In genomic region chr13:93336733-93337132, GRCh38 we compare ENCODE assay signal across 28 cellular contexts.
"Had no signal": no experiment of that assay in that cellular context is flagged by ENCODE, and none has a peak within 500 bp of the region (broad histone marks: within the 10 kb centered on the region; RNA-seq: fewer than 3 reads in every experiment).

No MANE protein-coding gene starts in this region.

- H3K9me3 Mint-ChIP-seq: stimulated activated effector memory CD8-positive, alpha-beta T cell treated with anti-CD3 and anti-CD28 coated beads, Interleukin-12 subunit alpha, Interleukin-12 subunit beta, amount 100 ng/mL, for 72 hours had no signal

- H3K4me3 Mint-ChIP-seq: naive thymus-derived CD4-positive, alpha-beta T cell; natural killer cell treated with Interleukin-12 subunit alpha and Interleukin-12 subunit beta and Interleukin-15 and Interleukin-18, amount 100 ng/mL, for 72 hours; neural crest cell; stimulated activated effector memory CD8-positive, alpha-beta T cell treated with anti-CD3 and anti-CD28 coated beads, Interleukin-12 subunit alpha, Interleukin-12 subunit beta, amount 100 ng/mL, for 72 hours; stimulated activated naive CD8-positive, alpha-beta T cell treated with anti-CD3 and anti-CD28 coated beads, Interleukin-15, Interleukin-2, amounts not matched to agents 100 ng/mL and 50 ng/mL, for 24 hours had no signal

- H3K27ac ChIP-seq: hepatocyte, left ventricle myocardium inferior, pancreas, psoas muscle, right atrium auricular region, right lobe of liver, suprapubic skin, thoracic aorta, tibial artery, upper lobe of right lung, uterus had no signal

- ATAC-seq: mucosa of descending colon; naive thymus-derived CD4-positive, alpha-beta T cell; natural killer cell treated with Interleukin-12 subunit alpha and Interleukin-12 subunit beta and Interleukin-15 and Interleukin-18, amount 100 ng/mL, for 72 hours; pancreas; psoas muscle; right lobe of liver; stimulated activated effector memory CD8-positive, alpha-beta T cell treated with anti-CD3 and anti-CD28 coated beads, Interleukin-12 subunit alpha, Interleukin-12 subunit beta, amount 100 ng/mL, for 72 hours; upper lobe of right lung had no signal

- DNase-seq: islet precursor cell; left ventricle myocardium inferior; mesendoderm; midbrain; mucosa of descending colon; naive thymus-derived CD4-positive, alpha-beta T cell; nucleus accumbens; pancreas; psoas muscle; right lobe of liver; stimulated activated CD4-positive, alpha-beta T cell treated with anti-CD3 and anti-CD28 coated beads, Interleukin-12 subunit alpha, Interleukin-12 subunit beta, amount 100 ng/mL, for 4 hours; stimulated activated CD4-positive, alpha-beta T cell treated with anti-CD3 and anti-CD28 coated beads, Interleukin-15, amount 100 ng/mL, for 24 hours; stimulated activated CD4-positive, alpha-beta T cell treated with anti-CD3 and anti-CD28 coated beads, Interleukin-2, amount 100 ng/mL, for 24 hours; stimulated activated CD4-positive, alpha-beta T cell treated with anti-CD3 and anti-CD28 coated beads, Interleukin-4, amount 100 ng/mL, for 1 hour; stimulated activated naive CD4-positive, alpha-beta T cell; tibial artery; trophoblast cell; upper lobe of right lung; uterus had no signal

- H3K4me3 ChIP-seq: hepatocyte, left ventricle myocardium inferior, lung, mucosa of descending colon, pancreas, psoas muscle, right atrium auricular region, right lobe of liver, suprapubic skin, thoracic aorta, tibial artery, upper lobe of right lung, uterus had no signal

- H3K36me3 Mint-ChIP-seq: naive thymus-derived CD4-positive, alpha-beta T cell; natural killer cell treated with Interleukin-12 subunit alpha and Interleukin-12 subunit beta and Interleukin-15 and Interleukin-18, amount 100 ng/mL, for 72 hours; stimulated activated effector memory CD8-positive, alpha-beta T cell treated with anti-CD3 and anti-CD28 coated beads, Interleukin-12 subunit alpha, Interleukin-12 subunit beta, amount 100 ng/mL, for 72 hours had no signal

- H3K27ac Mint-ChIP-seq: naive thymus-derived CD4-positive, alpha-beta T cell; natural killer cell treated with Interleukin-12 subunit alpha and Interleukin-12 subunit beta and Interleukin-15 and Interleukin-18, amount 100 ng/mL, for 72 hours; stimulated activated effector memory CD8-positive, alpha-beta T cell treated with anti-CD3 and anti-CD28 coated beads, Interleukin-12 subunit alpha, Interleukin-12 subunit beta, amount 100 ng/mL, for 72 hours; stimulated activated naive CD8-positive, alpha-beta T cell treated with anti-CD3 and anti-CD28 coated beads, Interleukin-15, Interleukin-2, amounts not matched to agents 100 ng/mL and 50 ng/mL, for 24 hours had no signal

- H3K36me3 ChIP-seq: left ventricle myocardium inferior, pancreas, right atrium auricular region, right lobe of liver, suprapubic skin, thoracic aorta, tibial artery, upper lobe of right lung, uterus had no signal

- H3K27me3 Mint-ChIP-seq: naive thymus-derived CD4-positive, alpha-beta T cell; natural killer cell treated with Interleukin-12 subunit alpha and Interleukin-12 subunit beta and Interleukin-15 and Interleukin-18, amount 100 ng/mL, for 72 hours had no signal

- H3K27me3 ChIP-seq: hepatocyte, pancreas, right atrium auricular region, right lobe of liver, suprapubic skin, tibial artery, upper lobe of right lung, uterus had no signal

- H3K4me1 Mint-ChIP-seq: naive thymus-derived CD4-positive, alpha-beta T cell; stimulated activated effector memory CD8-positive, alpha-beta T cell treated with anti-CD3 and anti-CD28 coated beads, Interleukin-12 subunit alpha, Interleukin-12 subunit beta, amount 100 ng/mL, for 72 hours had no signal

- H3K9me3 ChIP-seq: mucosa of descending colon, pancreas, right atrium auricular region, right lobe of liver, thoracic aorta, tibial artery, upper lobe of right lung, uterus had no signal

- H3K4me1 ChIP-seq: left ventricle myocardium inferior, pancreas, psoas muscle, right atrium auricular region, right lobe of liver, suprapubic skin, tibial artery, upper lobe of right lung, uterus had no signal
